ENCODE assay signal across 1 cellular context in the genomic region with DNA sequence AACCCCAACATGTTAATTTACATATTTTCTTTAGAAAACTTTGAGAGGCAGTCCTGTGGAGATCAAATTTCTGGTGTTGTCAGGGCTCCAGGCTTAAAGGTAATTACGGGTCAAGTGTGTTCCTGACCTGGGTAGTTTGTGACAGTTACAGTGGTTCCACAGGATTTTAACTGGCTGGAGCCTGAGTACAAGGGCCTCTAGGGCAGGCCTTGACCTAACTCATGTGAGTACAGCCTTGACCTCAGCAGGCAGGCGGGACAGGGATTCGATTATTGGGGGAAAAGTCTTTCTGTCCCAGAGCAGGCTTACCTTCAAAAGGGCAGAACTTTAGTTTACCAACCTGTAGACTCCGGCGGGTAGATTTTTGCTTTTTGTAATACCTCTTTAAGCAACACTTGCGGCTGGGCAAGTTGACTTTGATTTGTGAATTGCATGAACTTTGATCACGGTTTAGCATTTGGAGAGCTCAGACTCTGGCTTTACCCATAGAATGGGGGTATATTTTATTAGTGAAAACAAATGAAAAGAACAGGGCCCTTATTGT.
TF ChIP-seq lines count a peak whose summit lies in the region.

No MANE protein-coding gene starts in this region.

TF ChIP-seq in HepG2, 621 proteins besides CTCF, POLR2A, EP300 and RAD21 (continued from another document and continues in another):
- no peak for TF ChIP-seq SMAD1 (CRISPR knock-in tag; IDR thresholded peaks at IDR 0.05; ENCODE audit: borderline replicate concordance, low read depth)
- TF ChIP-seq MIXL1 (CRISPR knock-in tag; IDR thresholded peaks at IDR 0.05), result peak; percentile 60; the same call in 1 of the 2 replicates
- peak; percentile 20; the same call in 1 of the 2 replicates for TF ChIP-seq ZNF788 (CRISPR knock-in tag; IDR thresholded peaks at IDR 0.05; ENCODE audit: borderline replicate concordance)
- peak; percentile 83 for TF ChIP-seq ZMYM4 (CRISPR knock-in tag; IDR thresholded peaks at IDR 0.05)
- TF ChIP-seq ZNF607 (CRISPR knock-in tag; IDR thresholded peaks at IDR 0.05; ENCODE audit: borderline replicate concordance), result no peak
- TF ChIP-seq ZFY (CRISPR knock-in tag; IDR thresholded peaks at IDR 0.05), result peak; percentile 62; the same call in 1 of the 2 replicates
- 0 out of 2 replicates have a peak, but pooled peaks have one; percentile 30 for TF ChIP-seq FOSL2 (CRISPR knock-in tag; IDR thresholded peaks at IDR 0.05)
- TF ChIP-seq CBFB (CRISPR knock-in tag; IDR thresholded peaks at IDR 0.05), result peak; percentile 57; the same call in 1 of the 2 replicates
- no peak for TF ChIP-seq ZSCAN22 (CRISPR knock-in tag; IDR thresholded peaks at IDR 0.05)
- TF ChIP-seq, protein P1, sequence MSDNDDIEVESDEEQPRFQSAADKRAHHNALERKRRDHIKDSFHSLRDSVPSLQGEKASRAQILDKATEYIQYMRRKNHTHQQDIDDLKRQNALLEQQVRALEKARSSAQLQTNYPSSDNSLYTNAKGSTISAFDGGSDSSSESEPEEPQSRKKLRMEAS (IDR thresholded peaks at IDR 0.05), result 0 out of 2 replicates have a peak, but pooled peaks have one; percentile 17
- TF ChIP-seq MXD4 (CRISPR knock-in tag; IDR thresholded peaks at IDR 0.05), result 0 out of 2 replicates have a peak, but pooled peaks have one; percentile 19
- TF ChIP-seq ZNF484 (CRISPR knock-in tag; IDR thresholded peaks at IDR 0.05; ENCODE audit: borderline replicate concordance, low read depth), result no peak
- TF ChIP-seq TFE3 (CRISPR knock-in tag; IDR thresholded peaks at IDR 0.05), result peak; percentile 67; the same call in 1 of the 2 replicates
- TF ChIP-seq ZFP91 (CRISPR knock-in tag; IDR thresholded peaks at IDR 0.05; ENCODE audit: borderline replicate concordance), result peak; percentile 32; the same call in 1 of the 2 replicates
- TF ChIP-seq ZNF703 (CRISPR knock-in tag; IDR thresholded peaks at IDR 0.05; ENCODE audit: borderline replicate concordance), result 0 out of 2 replicates have a peak, but pooled peaks have one; percentile 31
- TF ChIP-seq, protein P2, sequence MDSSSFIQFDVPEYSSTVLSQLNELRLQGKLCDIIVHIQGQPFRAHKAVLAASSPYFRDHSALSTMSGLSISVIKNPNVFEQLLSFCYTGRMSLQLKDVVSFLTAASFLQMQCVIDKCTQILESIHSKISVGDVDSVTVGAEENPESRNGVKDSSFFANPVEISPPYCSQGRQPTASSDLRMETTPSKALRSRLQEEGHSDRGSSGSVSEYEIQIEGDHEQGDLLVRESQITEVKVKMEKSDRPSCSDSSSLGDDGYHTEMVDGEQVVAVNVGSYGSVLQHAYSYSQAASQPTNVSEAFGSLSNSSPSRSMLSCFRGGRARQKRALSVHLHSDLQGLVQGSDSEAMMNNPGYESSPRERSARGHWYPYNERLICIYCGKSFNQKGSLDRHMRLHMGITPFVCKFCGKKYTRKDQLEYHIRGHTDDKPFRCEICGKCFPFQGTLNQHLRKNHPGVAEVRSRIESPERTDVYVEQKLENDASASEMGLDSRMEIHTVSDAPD (CRISPR knock-in tag; IDR thresholded peaks at IDR 0.05), result no peak
- TF ChIP-seq SIX1 (CRISPR knock-in tag; IDR thresholded peaks at IDR 0.05; ENCODE audit: borderline replicate concordance), result peak; percentile 86
- peak; percentile 67; the same call in 1 of the 2 replicates for TF ChIP-seq CREM (IDR thresholded peaks at IDR 0.05)
- no peak for TF ChIP-seq CREM (CRISPR knock-in tag; IDR thresholded peaks at IDR 0.05)
- peak; percentile 79 for TF ChIP-seq POGZ (CRISPR knock-in tag; IDR thresholded peaks at IDR 0.05)
- 0 out of 2 replicates have a peak, but pooled peaks have one; percentile 20 for TF ChIP-seq KDM2A (CRISPR knock-in tag; IDR thresholded peaks at IDR 0.05; ENCODE audit: borderline replicate concordance, low read depth)
- TF ChIP-seq, protein P3, sequence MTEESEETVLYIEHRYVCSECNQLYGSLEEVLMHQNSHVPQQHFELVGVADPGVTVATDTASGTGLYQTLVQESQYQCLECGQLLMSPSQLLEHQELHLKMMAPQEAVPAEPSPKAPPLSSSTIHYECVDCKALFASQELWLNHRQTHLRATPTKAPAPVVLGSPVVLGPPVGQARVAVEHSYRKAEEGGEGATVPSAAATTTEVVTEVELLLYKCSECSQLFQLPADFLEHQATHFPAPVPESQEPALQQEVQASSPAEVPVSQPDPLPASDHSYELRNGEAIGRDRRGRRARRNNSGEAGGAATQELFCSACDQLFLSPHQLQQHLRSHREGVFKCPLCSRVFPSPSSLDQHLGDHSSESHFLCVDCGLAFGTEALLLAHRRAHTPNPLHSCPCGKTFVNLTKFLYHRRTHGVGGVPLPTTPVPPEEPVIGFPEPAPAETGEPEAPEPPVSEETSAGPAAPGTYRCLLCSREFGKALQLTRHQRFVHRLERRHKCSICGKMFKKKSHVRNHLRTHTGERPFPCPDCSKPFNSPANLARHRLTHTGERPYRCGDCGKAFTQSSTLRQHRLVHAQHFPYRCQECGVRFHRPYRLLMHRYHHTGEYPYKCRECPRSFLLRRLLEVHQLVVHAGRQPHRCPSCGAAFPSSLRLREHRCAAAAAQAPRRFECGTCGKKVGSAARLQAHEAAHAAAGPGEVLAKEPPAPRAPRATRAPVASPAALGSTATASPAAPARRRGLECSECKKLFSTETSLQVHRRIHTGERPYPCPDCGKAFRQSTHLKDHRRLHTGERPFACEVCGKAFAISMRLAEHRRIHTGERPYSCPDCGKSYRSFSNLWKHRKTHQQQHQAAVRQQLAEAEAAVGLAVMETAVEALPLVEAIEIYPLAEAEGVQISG (CRISPR knock-in tag; IDR thresholded peaks at IDR 0.05), result peak; percentile 64
- TF ChIP-seq TFDP1 (CRISPR knock-in tag; IDR thresholded peaks at IDR 0.05; ENCODE audit: borderline replicate concordance), result peak; percentile 37; the same call in 1 of the 2 replicates
- peak; percentile 36; the same call in 1 of the 2 replicates for TF ChIP-seq FOXA3 (CRISPR knock-in tag; IDR thresholded peaks at IDR 0.05)
- peak; percentile 58; the same call in 1 of the 2 replicates for TF ChIP-seq ZNF264 (CRISPR knock-in tag; IDR thresholded peaks at IDR 0.05)
- peak; percentile 44; the same call in 1 of the 2 replicates for TF ChIP-seq ZNF605 (CRISPR knock-in tag; IDR thresholded peaks at IDR 0.05)
- TF ChIP-seq RBAK (CRISPR knock-in tag; IDR thresholded peaks at IDR 0.05), result no peak
- TF ChIP-seq HMGXB4 (CRISPR knock-in tag; IDR thresholded peaks at IDR 0.05; ENCODE audit: borderline replicate concordance in 1 of 2, low read depth in 1 of 2), result no peak
- TF ChIP-seq NR2F2 (IDR thresholded peaks at IDR 0.05; ENCODE audit: borderline replicate concordance, low read depth), result peak; percentile 96
- TF ChIP-seq MIER2 (CRISPR knock-in tag; IDR thresholded peaks at IDR 0.05), result 0 out of 2 replicates have a peak, but pooled peaks have one; percentile 8
- TF ChIP-seq LCORL (IDR thresholded peaks at IDR 0.05), result no peak
- TF ChIP-seq LCORL (CRISPR knock-in tag; IDR thresholded peaks at IDR 0.05), result peak; percentile 91; the same call in 1 of the 2 replicates
- no peak for TF ChIP-seq ZNF790 (CRISPR knock-in tag; IDR thresholded peaks at IDR 0.05; ENCODE audit: borderline replicate concordance)
- no peak for TF ChIP-seq THYN1 (CRISPR knock-in tag; IDR thresholded peaks at IDR 0.05; ENCODE audit: borderline replicate concordance, low read depth)
- TF ChIP-seq, protein P4, sequence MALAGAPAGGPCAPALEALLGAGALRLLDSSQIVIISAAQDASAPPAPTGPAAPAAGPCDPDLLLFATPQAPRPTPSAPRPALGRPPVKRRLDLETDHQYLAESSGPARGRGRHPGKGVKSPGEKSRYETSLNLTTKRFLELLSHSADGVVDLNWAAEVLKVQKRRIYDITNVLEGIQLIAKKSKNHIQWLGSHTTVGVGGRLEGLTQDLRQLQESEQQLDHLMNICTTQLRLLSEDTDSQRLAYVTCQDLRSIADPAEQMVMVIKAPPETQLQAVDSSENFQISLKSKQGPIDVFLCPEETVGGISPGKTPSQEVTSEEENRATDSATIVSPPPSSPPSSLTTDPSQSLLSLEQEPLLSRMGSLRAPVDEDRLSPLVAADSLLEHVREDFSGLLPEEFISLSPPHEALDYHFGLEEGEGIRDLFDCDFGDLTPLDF (CRISPR knock-in tag; IDR thresholded peaks at IDR 0.05), result peak; percentile 62; the same call in 1 of the 2 replicates
- TF ChIP-seq BCL6 (CRISPR knock-in tag; IDR thresholded peaks at IDR 0.05), result peak; percentile 94
- TF ChIP-seq, protein P5, sequence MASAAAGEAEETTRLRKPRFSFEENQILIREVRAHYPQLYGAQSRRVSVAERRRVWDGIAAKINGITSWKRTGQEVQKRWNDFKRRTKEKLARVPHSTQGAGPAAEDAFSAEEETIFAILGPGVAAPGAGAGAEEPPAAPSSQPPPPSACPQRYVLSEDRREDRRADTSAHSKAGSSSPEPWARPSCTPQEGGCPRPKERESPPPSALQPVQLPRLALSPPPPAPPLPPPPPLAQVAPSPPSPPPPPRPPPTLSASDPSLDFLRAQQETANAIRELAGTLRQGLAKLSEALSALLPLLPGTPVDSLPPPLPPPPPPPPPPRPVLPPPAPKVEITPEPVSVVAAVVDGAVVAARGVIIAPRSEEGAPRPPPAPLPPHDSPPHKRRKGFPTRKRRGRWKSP (CRISPR knock-in tag; IDR thresholded peaks at IDR 0.05), result peak; percentile 44; the same call in 1 of the 2 replicates
- no peak for TF ChIP-seq USF2 (IDR thresholded peaks at IDR 0.05; ENCODE audit: low read depth, low read length)
- TF ChIP-seq USF2 (CRISPR knock-in tag; IDR thresholded peaks at IDR 0.05; ENCODE audit: borderline replicate concordance), result no peak
- TF ChIP-seq HMG20A (CRISPR knock-in tag; IDR thresholded peaks at IDR 0.05; ENCODE audit: borderline replicate concordance), result peak; percentile 64; the same call in 1 of the 2 replicates
- peak; percentile 91; the same call in 1 of the 2 replicates for TF ChIP-seq ZBTB26 (CRISPR knock-in tag; IDR thresholded peaks at IDR 0.05; ENCODE audit: borderline replicate concordance)
- 0 out of 2 replicates have a peak, but pooled peaks have one; percentile 13 for TF ChIP-seq KMT2B (CRISPR knock-in tag; IDR thresholded peaks at IDR 0.05)
- peak; percentile 74 for TF ChIP-seq SAP130 (CRISPR knock-in tag; IDR thresholded peaks at IDR 0.05; ENCODE audit: low read depth)
